In the genomic region with DNA sequence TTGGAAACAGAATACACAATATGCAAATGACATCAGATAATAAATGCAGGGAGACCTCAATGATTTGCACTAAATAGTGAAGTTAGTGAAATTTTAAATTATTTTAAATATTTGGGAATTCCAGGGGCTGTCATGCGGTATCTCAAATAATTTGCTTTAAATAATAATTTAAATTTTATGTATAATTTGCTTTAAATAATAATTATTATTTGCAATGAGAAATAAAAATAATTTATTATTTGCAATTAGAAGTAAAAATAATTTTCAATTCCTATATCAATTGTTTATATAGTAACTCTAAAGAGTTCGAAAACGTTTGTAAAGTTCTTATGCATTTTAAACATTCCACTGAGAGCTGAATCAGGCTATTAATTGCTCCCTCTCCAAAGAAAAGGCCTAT, we compare ENCODE assay signal across 22 cellular contexts.
DNase-seq lines count a peak whose midpoint lies in the region; FAIRE-seq and TF ChIP-seq lines count a peak whose summit lies in the region.
"Had no signal": no experiment of that assay in that cellular context is flagged by ENCODE, and none has a peak within 500 bp of the region (broad histone marks: within the 10 kb centered on the region; RNA-seq: fewer than 3 reads in every experiment).

No MANE protein-coding gene starts in this region.

- no peaks in the 10 kb centered on the region for H3K9me3 ChIP-seq in SK-N-MC (ENCODE audit: low read depth, low read length)
- H3K9me3 ChIP-seq in kidney (ENCODE audit: control insufficient read depth in 1 of 2, low read length in 2 of 2), result no peaks in the 10 kb centered on the region
- H3K9me3 ChIP-seq: A549, Caco-2 had no signal

- DNase-seq in SK-N-MC (ENCODE audit: low read depth, low spot score) (no peak), kidney (no peak), NCI-H524 (lab: John Stamatoyannopoulos, UW) (no peak), NCI-H2029 (lab: John Stamatoyannopoulos, UW) (no peak), A172 (ENCODE audit: low spot score) (no peak), NCI-H2107 (lab: John Stamatoyannopoulos, UW) (no peak)
- DNase-seq: 8988T; AML-193; Caco-2; Calu3; CD4-positive, alpha-beta T cell; CD8-positive, alpha-beta T cell; DMS79 treated with DMSO at 0.1 percent for 48 hours; GDM1 had no signal

- H3K9ac ChIP-seq in SK-N-MC (ENCODE audit: insufficient read length), result no peak overlapping the region
- H3K9ac ChIP-seq in kidney (ENCODE audit: low read length in 2 of 2), result no peak overlapping the region
- H3K9ac ChIP-seq: BLaER1 treated with 17β-estradiol and CSF1 and Interleukin-3, amounts not matched to agents 10 nM and 100 nM had no signal

- H3K4me3 ChIP-seq in SK-N-MC, result peak overlapping the region; percentile 3; the same call in 1 of the 2 replicates
- no peak overlapping the region for H3K4me3 ChIP-seq in kidney (ENCODE audit: low read length in 2 of 2)
- H3K4me3 ChIP-seq: A549; BLaER1 treated with 17β-estradiol and CSF1 and Interleukin-3, amounts not matched to agents 10 nM and 100 nM; GM12878 had no signal

- H3K36me3 ChIP-seq in SK-N-MC (ENCODE audit: insufficient read depth, low read length), result no peaks in the 10 kb centered on the region
- no peaks in the 10 kb centered on the region for H3K36me3 ChIP-seq in kidney (ENCODE audit: control insufficient read depth in 1 of 2, insufficient read depth in 2 of 2, low read length in 2 of 2)
- H3K36me3 ChIP-seq: BLaER1 treated with 17β-estradiol and CSF1 and Interleukin-3, amounts not matched to agents 10 nM and 100 nM had no signal

- intact Hi-C loops in kidney (cut with DNase I), result no loop called here

- TF ChIP-seq CTCF in kidney (IDR thresholded peaks at IDR 0.05; ENCODE audit: borderline replicate concordance, extremely low read depth, insufficient read depth), result no peak

- H3K27ac ChIP-seq in SK-N-MC (peak overlapping the region; percentile 97), kidney (ENCODE audit: low read depth in 2 of 2, low read length in 2 of 2) (no peak overlapping the region)
- H3K27ac ChIP-seq: A549; BLaER1 treated with 17β-estradiol and CSF1 and Interleukin-3, amounts not matched to agents 10 nM and 100 nM; C4-2B had no signal

- peak; percentile 51 for FAIRE-seq in endometrium (lab: Jason Lieb, UNC)
- FAIRE-seq in kidney (lab: Jason Lieb, UNC), result peak; percentile 76
- FAIRE-seq: A549, D721Med, GM12878, GM12892, GM18507 had no signal

- H3K4me1 ChIP-seq in kidney (ENCODE audit: control insufficient read depth in 1 of 2, insufficient read depth in 1 of 2, low read depth in 1 of 2, low read length in 2 of 2), result no peaks in the 10 kb centered on the region
- H3K4me1 ChIP-seq: A549, Caco-2 had no signal
